In the genomic region with DNA sequence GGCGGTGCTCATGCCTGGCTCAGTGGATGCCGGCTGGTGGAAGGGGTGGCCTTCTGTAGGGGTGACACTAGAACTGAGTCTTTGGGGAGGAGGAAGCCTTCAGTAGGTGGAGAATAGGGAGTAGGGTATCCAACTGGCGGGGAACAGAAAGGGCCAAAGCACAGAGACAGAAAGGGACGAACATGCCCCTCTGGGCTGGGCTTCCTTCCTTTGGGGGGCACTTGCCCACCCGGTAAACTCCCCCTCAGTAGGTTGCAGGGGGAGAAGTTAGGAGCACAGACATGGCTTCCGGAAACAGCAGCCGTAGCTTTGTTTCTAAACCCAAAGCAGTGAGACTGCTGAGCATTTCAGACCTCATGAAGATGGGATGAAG, we compare ENCODE assay signal across 8 cellular contexts. TPM values are rescaled to one million over a fixed set of nuclear protein-coding genes. Genes with fewer than 3 reads are reported as not detected.
A peak's percentile ranks its signal among the peaks of the same experiment; 100 is the strongest.
DNase-seq lines count a peak whose midpoint lies in the region; ATAC-seq and TF ChIP-seq lines count a peak whose summit lies in the region.

No MANE protein-coding gene starts in this region.

- ATAC-seq in GM18873 (IDR thresholded peaks at IDR 0.05; ENCODE audit: low FRiP score, unreplicated experiment) (peak; percentile 17), HG02981 (IDR thresholded peaks at IDR 0.05; ENCODE audit: unreplicated experiment) (peak; percentile 8), foreskin keratinocyte (peak; percentile 5)

- peak overlapping the region; percentile 80 for H3K27ac Mint-ChIP-seq in activated CD4-positive, alpha-beta T cell treated with anti-CD3 and anti-CD28 coated beads, Interleukin-2, amount 10 ng/mL, durations not matched to agents 7 days and 5 days

- DNase-seq in activated CD4-positive, alpha-beta T cell treated with anti-CD3 and anti-CD28 coated beads, Interleukin-2, amount 10 ng/mL, durations not matched to agents 7 days and 5 days, result peak; percentile 30
- DNase-seq in foreskin keratinocyte, result no peak
- peak; percentile 82 for DNase-seq in posterior vena cava (ENCODE audit: low spot score)
- no peak for DNase-seq in SHP77 (lab: John Stamatoyannopoulos, UW)
- DNase-seq in SW480 (ENCODE audit: low spot score), result no peak
- DNase-seq in NOMO-1 treated with DMSO at 0.1 percent for 48 hours (lab: John Stamatoyannopoulos, UW; ENCODE audit: unreplicated experiment), result no peak

- H3K36me3 Mint-ChIP-seq in activated CD4-positive, alpha-beta T cell treated with anti-CD3 and anti-CD28 coated beads, Interleukin-2, amount 10 ng/mL, durations not matched to agents 7 days and 5 days (ENCODE audit: low read depth), result peaks cover 8% of the 10 kb centered on the region

- peaks cover 3% of the 10 kb centered on the region for H3K4me1 ChIP-seq in foreskin keratinocyte

- POLR2A ChIA-PET in activated CD4-positive, alpha-beta T cell treated with anti-CD3 and anti-CD28 coated beads, Interleukin-2, amount 10 ng/mL, durations not matched to agents 7 days and 5 days (lab: Charles Lee), result no interaction called here

- peak overlapping the region; percentile 79 for H3K4me3 Mint-ChIP-seq in activated CD4-positive, alpha-beta T cell treated with anti-CD3 and anti-CD28 coated beads, Interleukin-2, amount 10 ng/mL, durations not matched to agents 7 days and 5 days

- H3K27me3 ChIP-seq in foreskin keratinocyte, result peaks cover under 1% of the 10 kb centered on the region

- H3K27ac ChIP-seq in foreskin keratinocyte, result peak overlapping the region; percentile 65

- intact Hi-C loops in posterior vena cava (cut with DNase I), result no loop called here

- H3K9me3 Mint-ChIP-seq in activated CD4-positive, alpha-beta T cell treated with anti-CD3 and anti-CD28 coated beads, Interleukin-2, amount 10 ng/mL, durations not matched to agents 7 days and 5 days, result no peaks in the 10 kb centered on the region

- CTCF ChIA-PET in activated CD4-positive, alpha-beta T cell treated with anti-CD3 and anti-CD28 coated beads, Interleukin-2, amount 10 ng/mL, durations not matched to agents 7 days and 5 days (lab: Charles Lee), result interaction anchor here (1.0 to 2.7 kb wide), 3 partner anchors 9 to 12 kb away, joined by 3 to 8 read pairs (median 7); no protein-coding TSS in a partner anchor

- peaks cover 2% of the 10 kb centered on the region for H3K27me3 Mint-ChIP-seq in activated CD4-positive, alpha-beta T cell treated with anti-CD3 and anti-CD28 coated beads, Interleukin-2, amount 10 ng/mL, durations not matched to agents 7 days and 5 days

- peaks cover 16% of the 10 kb centered on the region for H3K4me1 Mint-ChIP-seq in activated CD4-positive, alpha-beta T cell treated with anti-CD3 and anti-CD28 coated beads, Interleukin-2, amount 10 ng/mL, durations not matched to agents 7 days and 5 days

- no peak for TF ChIP-seq CTCF in foreskin keratinocyte (conservative IDR thresholded peaks at IDR 0.05)

RNA-seq across cellular contexts. Expression of a gene that starts 0.8 kb away (rescaled TPM):
- 10 to 100 TPM; 30.8 to 36.1 TPM for total RNA-seq in activated CD4-positive, alpha-beta T cell treated with anti-CD3 and anti-CD28 coated beads, Interleukin-2, amount 10 ng/mL, durations not matched to agents 7 days and 5 days
- total RNA-seq in foreskin keratinocyte, result 11.2 and 11.7 TPM in 2 replicates
- polyA plus RNA-seq in foreskin keratinocyte, result 8.0 and 8.5 TPM in 2 replicates
- total RNA-seq in posterior vena cava, result 10 to 100 TPM; 18.2 to 29.7 TPM

RNA-seq across cellular contexts. Expression of a gene that starts 51.5 kb away (rescaled TPM):
- not detected for total RNA-seq in activated CD4-positive, alpha-beta T cell treated with anti-CD3 and anti-CD28 coated beads, Interleukin-2, amount 10 ng/mL, durations not matched to agents 7 days and 5 days
- 29.5 and 38.9 TPM in 2 replicates for total RNA-seq in foreskin keratinocyte
- 26.0 and 34.5 TPM in 2 replicates for polyA plus RNA-seq in foreskin keratinocyte
- total RNA-seq in posterior vena cava, result 100 to 1,000 TPM; 172 to 261 TPM

Comparison
In these comparisons a context has a peak if more than half of its experiments do, and no peak if none do; other contexts are left out.
1. DNase-seq: peak in activated CD4-positive, alpha-beta T cell treated with anti-CD3 and anti-CD28 coated beads, Interleukin-2, amount 10 ng/mL, durations not matched to agents 7 days and 5 days (single experiment) and posterior vena cava (single experiment); none in foreskin keratinocyte (0 of 2), SHP77 (0 of 2), SW480 (single experiment) and NOMO-1 treated with DMSO at 0.1 percent for 48 hours (single experiment).
2. RNA of a gene that starts 51.5 kb away (total RNA-seq): 172 to 261 TPM in posterior vena cava and 29.5 to 38.9 TPM in foreskin keratinocyte; not detected in activated CD4-positive, alpha-beta T cell treated with anti-CD3 and anti-CD28 coated beads, Interleukin-2, amount 10 ng/mL, durations not matched to agents 7 days and 5 days; every median in the first group is over 10 times any median in the second.
3. Peak in every context shown above with its lines, with median percentiles within 50 percentile points of each other: ATAC-seq.